8 cellular contexts compared by ENCODE assay signal in the genomic region with DNA sequence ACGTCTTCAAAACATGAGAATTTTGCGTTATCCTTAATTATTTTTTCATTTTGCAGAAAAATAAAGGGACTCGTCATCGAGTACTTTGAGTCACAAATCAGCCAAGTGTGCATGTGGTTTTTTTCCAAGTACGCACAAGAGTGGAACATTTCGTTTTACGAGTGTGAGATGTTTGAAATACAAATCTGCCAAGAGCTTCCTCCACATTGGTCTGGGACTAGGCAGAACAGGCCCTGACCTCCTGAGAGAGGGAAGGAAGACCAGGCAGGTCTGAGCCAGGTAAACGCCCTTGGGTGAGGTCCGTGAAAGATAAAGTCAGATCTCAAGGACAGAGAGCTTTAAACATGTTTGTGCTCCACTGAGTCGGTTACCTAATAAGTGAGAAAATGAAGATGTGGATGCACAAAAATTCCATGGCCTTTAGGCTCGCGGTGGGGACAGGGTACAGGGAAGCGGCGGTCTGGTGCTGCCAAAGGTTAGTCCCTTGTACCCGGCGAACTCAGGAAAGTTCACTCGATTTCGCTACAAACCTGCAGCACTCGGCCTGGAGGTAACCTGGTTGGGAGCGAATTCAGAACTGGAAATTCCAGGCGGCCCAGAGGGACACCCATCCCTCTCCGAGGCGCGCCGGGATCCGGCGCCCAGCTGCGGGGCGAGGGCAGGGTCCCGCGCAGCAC. TPM values are rescaled to one million over a fixed set of nuclear protein-coding genes. Genes with fewer than 3 reads are reported as not detected.
DNase-seq lines count a peak whose midpoint lies in the region; ATAC-seq, FAIRE-seq and TF ChIP-seq lines count a peak whose summit lies in the region.

No MANE protein-coding gene starts in this region.

- no peak for DNase-seq in CD4-positive, alpha-beta T cell
- DNase-seq in LNCaP clone FGC (ENCODE audit: low read depth) (peak; percentile 35), HepG2 (ENCODE audit: low spot score) (peak; percentile 57), suprapubic skin (ENCODE audit: low spot score in 2 of 2) (peak; percentile 77 to 82), putamen (ENCODE audit: low spot score) (no peak)
- DNase-seq in central memory CD8-positive, alpha-beta T cell (ENCODE audit: low spot score in 2 of 2), result peak in 1 of 2 donors; percentile 31
- no peak for DNase-seq in stimulated activated CD4-positive, alpha-beta T cell treated with anti-CD3 and anti-CD28 coated beads, Interleukin-2, amount 100 ng/mL, for 48 hours

- TF ChIP-seq EP300 in HepG2 (IDR thresholded peaks at IDR 0.05; ENCODE audit: low read depth in 2 of 2, low read length in 2 of 2) (no peak), HepG2 (CRISPR knock-in tag; IDR thresholded peaks at IDR 0.05; ENCODE audit: borderline replicate concordance) (no peak), suprapubic skin (IDR thresholded peaks at IDR 0.05) (no peak)

- H3K27ac ChIP-seq in CD4-positive, alpha-beta T cell (ENCODE audit: low read depth, low read length), result peak overlapping the region; percentile 95
- peak overlapping the region; percentile 98 for H3K27ac ChIP-seq in HepG2 (ENCODE audit: extremely low read length, insufficient read depth, low read length)
- H3K27ac ChIP-seq in suprapubic skin, result peak overlapping the region; percentile 100

- H3K4me3 ChIP-seq in LNCaP clone FGC (ENCODE audit: low read depth, low read length), result peak overlapping the region; percentile 81
- H3K4me3 ChIP-seq in HepG2 (replicated peaks in 1 of 3; ENCODE audit: insufficient read depth in 1 of 3, low read depth in 2 of 3, low read length in 3 of 3), result peak overlapping the region; percentile 81 to 99 (median 98)
- H3K4me3 ChIP-seq in suprapubic skin, result peak overlapping the region; percentile 99

- intact Hi-C loops in CD4-positive, alpha-beta T cell (cut with DNase I, micrococcal nuclease), result loop anchor here (1.0 to 10.0 kb wide), 7 partner anchors 10 to 352 kb away; partner anchors contain the start of genes RB1 (in 2 of the 2) and MED4 (in 1 of the 2)
- intact Hi-C loops in HepG2 (cut with micrococcal nuclease; ENCODE audit: unreplicated experiment), result loop anchor here (1.0 to 5.0 kb wide), 3 partner anchors 70 to 138 kb away; partner anchors contain the start of genes MED4 and RB1

- TF ChIP-seq POLR2A in HepG2 (IDR thresholded peaks at IDR 0.05; ENCODE audit: insufficient read depth in 1 of 2, low read depth in 2 of 2, low read length in 2 of 2) (peak in 1 of 2 experiments; percentile 57; a peak in 1 of 4 replicates), suprapubic skin (IDR thresholded peaks at IDR 0.05) (no peak)

- H3K9me3 ChIP-seq in CD4-positive, alpha-beta T cell (ENCODE audit: control insufficient read depth, low read length), result no peaks in the 10 kb centered on the region
- H3K9me3 ChIP-seq in HepG2 (ENCODE audit: low read length), result no peaks in the 10 kb centered on the region
- H3K9me3 ChIP-seq in suprapubic skin, result no peaks in the 10 kb centered on the region

- TF ChIP-seq RAD21 in HepG2 (CRISPR knock-in tag; IDR thresholded peaks at IDR 0.05), result peak; percentile 13; the same call in 1 of the 2 replicates

- ATAC-seq in CD4-positive, alpha-beta T cell (ENCODE audit: poor library complexity), result peak; percentile 12
- peak; percentile 18 for ATAC-seq in GM19463 (IDR thresholded peaks at IDR 0.05; ENCODE audit: unreplicated experiment)
- ATAC-seq in central memory CD8-positive, alpha-beta T cell (replicated peaks; ENCODE audit: extremely low read depth, poor library complexity, severe bottlenecking), result no peak
- ATAC-seq in HepG2, result peak; percentile 54

- peak overlapping the region; percentile 83 for H3K9ac ChIP-seq in HepG2 (ENCODE audit: insufficient read depth, low read depth, low read length)

- H3K4me1 ChIP-seq in HepG2 (ENCODE audit: insufficient read depth, low read length), result peaks cover 75% of the 10 kb centered on the region
- H3K4me1 ChIP-seq in suprapubic skin, result peaks cover 50% of the 10 kb centered on the region

- H4K20me1 ChIP-seq in HepG2 (ENCODE audit: insufficient read depth, low read length), result peaks cover 30% of the 10 kb centered on the region

- in situ Hi-C loops in HepG2 (cut with HindIII; ENCODE audit: extremely low pct_ligation_motif_present, low pct_unique_long_range_greater_than_20kb), result loop anchor here (5.0 kb wide), 1 partner anchor 105 kb away; no protein-coding TSS in a partner anchor

- H3K79me2 ChIP-seq in HepG2 (ENCODE audit: insufficient read depth, low read length), result peaks cover 44% of the 10 kb centered on the region

- no peak for FAIRE-seq in HepG2 (lab: Jason Lieb, UNC)

- POLR2A ChIA-PET in CD4-positive, alpha-beta T cell (lab: Charles Lee), result interaction anchor here (0.8 to 3.2 kb wide), 34 partner anchors 8 to 1212 kb away, joined by 3 to 157 read pairs (median 6); partner anchors contain the start of genes CAB39L, FNDC3A, MED4 and NUDT15
- POLR2A ChIA-PET in HepG2 (lab: Yijun Ruan, JAX), result interaction anchor here (0.6 to 2.8 kb wide), 22 partner anchors 9 to 310 kb away, joined by 3 to 29 read pairs (median 4); partner anchors contain the start of genes MED4, RB1, RCBTB2 and SUCLA2

- H3K4me3 Mint-ChIP-seq in CD4-positive, alpha-beta T cell, result peak overlapping the region; percentile 98
- peak overlapping the region; percentile 93 for H3K4me3 Mint-ChIP-seq in central memory CD8-positive, alpha-beta T cell

- peak overlapping the region; percentile 97 for H3K27ac Mint-ChIP-seq in CD4-positive, alpha-beta T cell
- peak overlapping the region; percentile 94 for H3K27ac Mint-ChIP-seq in central memory CD8-positive, alpha-beta T cell (ENCODE audit: low read depth)

- TSS peak; percentile 91 for BruUV-seq in HepG2 (replicated peaks; lab: Mats Ljungman, UMichigan)

- peaks cover 68% of the 10 kb centered on the region for H3K4me1 Mint-ChIP-seq in CD4-positive, alpha-beta T cell (ENCODE audit: low read depth)
- peaks cover 33% of the 10 kb centered on the region for H3K4me1 Mint-ChIP-seq in central memory CD8-positive, alpha-beta T cell

- WGBS in HepG2 (ENCODE audit: low lambda C conversion rate), result 3% methylated on average over 16 of the region's 31 CpGs
- WGBS in suprapubic skin, result 13% methylated on average over 20 of the region's 31 CpGs

- H3K36me3 ChIP-seq in HepG2 (replicated peaks in 1 of 2; ENCODE audit: control insufficient read depth in 1 of 2, insufficient read depth in 2 of 2, low read length in 2 of 2) (no peaks in the 10 kb centered on the region), suprapubic skin (no peaks in the 10 kb centered on the region)

- H3K27me3 ChIP-seq in CD4-positive, alpha-beta T cell (ENCODE audit: control insufficient read depth, insufficient read depth, low read length), result no peaks in the 10 kb centered on the region
- H3K27me3 ChIP-seq in HepG2 (ENCODE audit: control insufficient read depth in 1 of 2, insufficient read depth in 2 of 2, low read length in 2 of 2), result no peaks in the 10 kb centered on the region; a peak in 1 of 5 replicates
- H3K27me3 ChIP-seq in suprapubic skin, result no peaks in the 10 kb centered on the region

- peak overlapping the region; percentile 56 for H2AFZ ChIP-seq in HepG2 (ENCODE audit: low read length)

- no peaks in the 10 kb centered on the region for H3K27me3 Mint-ChIP-seq in CD4-positive, alpha-beta T cell
- no peaks in the 10 kb centered on the region for H3K27me3 Mint-ChIP-seq in central memory CD8-positive, alpha-beta T cell

- TF ChIP-seq CTCF in CD4-positive, alpha-beta T cell (IDR thresholded peaks at IDR 0.05), result no peak
- no peak for TF ChIP-seq CTCF in LNCaP clone FGC (IDR thresholded peaks at IDR 0.05; ENCODE audit: control insufficient read depth, extremely low read depth, insufficient read depth)
- no peak for TF ChIP-seq CTCF in HepG2 (CRISPR knock-in tag; IDR thresholded peaks at IDR 0.05)
- TF ChIP-seq CTCF in suprapubic skin (IDR thresholded peaks at IDR 0.05), result no peak

- CTCF ChIA-PET in CD4-positive, alpha-beta T cell (lab: Charles Lee), result interaction anchor here (0.8 to 2.4 kb wide), 7 partner anchors 24 to 138 kb away, joined by 3 to 12 read pairs (median 6); partner anchors contain the start of gene MED4
- CTCF ChIA-PET in HepG2 (lab: Yijun Ruan, JAX; ENCODE audit: low intra/inter-chr PET ratio, low total read pairs), result no interaction called here

- H3K36me3 Mint-ChIP-seq in CD4-positive, alpha-beta T cell (ENCODE audit: low read depth), result peaks cover 48% of the 10 kb centered on the region
- peaks cover 28% of the 10 kb centered on the region for H3K36me3 Mint-ChIP-seq in central memory CD8-positive, alpha-beta T cell (ENCODE audit: insufficient read depth)

- H3K9me3 Mint-ChIP-seq in CD4-positive, alpha-beta T cell, result no peaks in the 10 kb centered on the region
- no peaks in the 10 kb centered on the region for H3K9me3 Mint-ChIP-seq in central memory CD8-positive, alpha-beta T cell

- peak overlapping the region; percentile 95 for H3K4me2 ChIP-seq in HepG2 (ENCODE audit: low read depth, low read length)

TF ChIP-seq in HepG2, 621 proteins besides CTCF, POLR2A, EP300 and RAD21 (continues in another document):
- TF ChIP-seq ZNF678 (CRISPR knock-in tag; IDR thresholded peaks at IDR 0.05) (no peak), PAWR (CRISPR knock-in tag; IDR thresholded peaks at IDR 0.05; ENCODE audit: borderline replicate concordance) (no peak)

RNA-seq across cellular contexts. Expression of gene ITM2B, which starts 0.4 kb away (rescaled TPM):
- 100 to 1,000 TPM; 305 to 323 TPM for total RNA-seq in CD4-positive, alpha-beta T cell
- total RNA-seq in HepG2 (2016; rRNA removed; fragmentation: Illumina TruSeq; extraction: Trizol), result 80.7 and 158 TPM in 2 replicates
- 19.7 and 23.5 TPM in 2 replicates for total RNA-seq in HepG2 (2016; cell fraction: cytosol; rRNA removed; fragmentation: Illumina TruSeq; extraction: Trizol; ENCODE audit: low read depth)
- total RNA-seq in HepG2 (2016; cell fraction: insoluble cytoplasmic fraction; rRNA removed; fragmentation: Illumina TruSeq; extraction: Trizol), result 78.9 and 158 TPM in 2 replicates
- 28.8 and 29.1 TPM in 2 replicates for total RNA-seq in HepG2 (2016; cell fraction: membrane; rRNA removed; fragmentation: Illumina TruSeq; extraction: Trizol)
- 139 and 183 TPM in 2 replicates for total RNA-seq in HepG2 (2016; cell fraction: nucleus; rRNA removed; fragmentation: Illumina TruSeq; extraction: Trizol)
- 285 and 373 TPM in 2 replicates for polyA plus RNA-seq in HepG2 (2011; rRNA removed)
- 119 and 216 TPM in 2 replicates for polyA plus RNA-seq in HepG2 (2011; cell fraction: cytosol; rRNA removed)
- polyA plus RNA-seq in HepG2 (2011; cell fraction: nucleus; rRNA removed), result 51.2 and 79.9 TPM in 2 replicates
- 312 and 366 TPM in 2 replicates for polyA plus RNA-seq in HepG2 (2012)
- polyA plus RNA-seq in HepG2 (2016; cell fraction: cytosol; fragmentation: Illumina TruSeq; extraction: Trizol; ENCODE audit: low read depth), result 32.7 and 38.7 TPM in 2 replicates
- 145 and 159 TPM in 2 replicates for polyA plus RNA-seq in HepG2 (2016; cell fraction: insoluble cytoplasmic fraction; fragmentation: Illumina TruSeq; extraction: Trizol; ENCODE audit: low read depth)
- polyA plus RNA-seq in HepG2 (2016; cell fraction: membrane; fragmentation: Illumina TruSeq; extraction: Trizol; ENCODE audit: low read depth), result 44.0 and 47.1 TPM in 2 replicates
- polyA plus RNA-seq in HepG2 (2016; cell fraction: nucleus; fragmentation: Illumina TruSeq; extraction: Trizol; ENCODE audit: insufficient read depth, low read depth), result 391 and 415 TPM in 2 replicates
- polyA minus RNA-seq in HepG2 (2011; rRNA and poly(A)+ RNA removed; ENCODE audit: low replicate concordance), result 16.4 and 36.7 TPM in 2 replicates
- 139 and 194 TPM in 2 replicates for polyA minus RNA-seq in HepG2 (2011; cell fraction: cytosol; rRNA and poly(A)+ RNA removed)
- polyA minus RNA-seq in HepG2 (2011; cell fraction: nucleus; rRNA and poly(A)+ RNA removed), result 29.0 and 53.7 TPM in 2 replicates
- 100 to 1,000 TPM; 511 to 726 (median 679) TPM for total RNA-seq in suprapubic skin

Comparison
In these comparisons a context has a peak if more than half of its experiments do, and no peak if none do; other contexts are left out.
1. DNase-seq: peak in LNCaP clone FGC (single experiment), HepG2 (single experiment) and suprapubic skin (2 of 2); none in CD4-positive, alpha-beta T cell (0 of 10), stimulated activated CD4-positive, alpha-beta T cell treated with anti-CD3 and anti-CD28 coated beads, Interleukin-2, amount 100 ng/mL, for 48 hours (0 of 2) and putamen (single experiment).
2. Peak in every context shown above with its lines, with median percentiles within 50 percentile points of each other: H3K27ac ChIP-seq and H3K4me3 ChIP-seq.